Comparison of ENCODE assay signal across 8 cellular contexts in genomic region chr9:36487482-36488321, GRCh38.
DNase-seq lines count a peak whose midpoint lies in the region; ATAC-seq and TF ChIP-seq lines count a peak whose summit lies in the region.

No MANE protein-coding gene starts in this region.

- peak overlapping the region; percentile 86 for H3K9ac ChIP-seq in neuronal stem cell (ENCODE audit: low read depth, low read length, poor library complexity)
- peak overlapping the region; percentile 31 to 83 (median 72) for H3K9ac ChIP-seq in subcutaneous abdominal adipose tissue (ENCODE audit: low read length in 5 of 5)

- H3K4me3 ChIP-seq in HAP-1, result peak overlapping the region; percentile 22
- peak overlapping the region; percentile 61 for H3K4me3 ChIP-seq in MG63
- peak overlapping the region; percentile 83 to 94 for H3K4me3 ChIP-seq in neuronal stem cell (ENCODE audit: low read length in 2 of 2)
- H3K4me3 ChIP-seq in subcutaneous abdominal adipose tissue (ENCODE audit: low read depth in 1 of 5, low read length in 5 of 5), result peak overlapping the region; percentile 57 to 94 (median 88)

- H3K9me3 ChIP-seq in HAP-1, result no peaks in the 10 kb centered on the region
- no peaks in the 10 kb centered on the region for H3K9me3 ChIP-seq in MG63
- H3K9me3 ChIP-seq in neuronal stem cell (replicated peaks in 1 of 2; ENCODE audit: control insufficient read depth in 2 of 2, insufficient read depth in 1 of 2, low read depth in 1 of 2, low read length in 2 of 2), result no peaks in the 10 kb centered on the region
- no peaks in the 10 kb centered on the region for H3K9me3 ChIP-seq in subcutaneous abdominal adipose tissue (ENCODE audit: control insufficient read depth in 5 of 5, low read length in 5 of 5)

- H3K4me1 ChIP-seq in HAP-1 (peaks cover 36% of the 10 kb centered on the region), foreskin keratinocyte (no peaks in the 10 kb centered on the region), neuronal stem cell (ENCODE audit: control insufficient read depth in 2 of 2, insufficient read depth in 1 of 2, low read depth in 1 of 2, low read length in 2 of 2) (peaks cover 8 to 13% of the 10 kb centered on the region in 2 donors), subcutaneous abdominal adipose tissue (ENCODE audit: control insufficient read depth in 5 of 5, insufficient read depth in 5 of 5, low read length in 5 of 5) (peaks cover 0 to 32% (median 28%) of the 10 kb centered on the region in 5 donors)

- H3K27me3 ChIP-seq in HAP-1 (ENCODE audit: low read depth), result no peaks in the 10 kb centered on the region
- no peaks in the 10 kb centered on the region for H3K27me3 ChIP-seq in MG63
- H3K27me3 ChIP-seq in foreskin keratinocyte, result no peaks in the 10 kb centered on the region
- no peaks in the 10 kb centered on the region for H3K27me3 ChIP-seq in neuronal stem cell (ENCODE audit: control insufficient read depth in 3 of 3, insufficient read depth in 3 of 3, low read depth in 1 of 3, low read length in 3 of 3)
- no peaks in the 10 kb centered on the region for H3K27me3 ChIP-seq in subcutaneous abdominal adipose tissue (ENCODE audit: control insufficient read depth in 5 of 5, insufficient read depth in 4 of 5, low read length in 5 of 5)

- H3K4me2 ChIP-seq in neuronal stem cell (ENCODE audit: insufficient read depth, low read length, poor library complexity, severe bottlenecking), result peak overlapping the region; percentile 54

- H4K8ac ChIP-seq in neuronal stem cell (ENCODE audit: low read depth, low read length), result no peak overlapping the region

- H2BK5ac ChIP-seq in neuronal stem cell (ENCODE audit: low read length), result peak overlapping the region; percentile 93

- H2BK15ac ChIP-seq in neuronal stem cell (ENCODE audit: low read length), result peak overlapping the region; percentile 87

- H3K27ac ChIP-seq in foreskin keratinocyte (peak overlapping the region; percentile 41), neuronal stem cell (replicated peaks; ENCODE audit: low read length) (peak overlapping the region; percentile 88), subcutaneous abdominal adipose tissue (ENCODE audit: low read depth, low read length) (peak overlapping the region; percentile 52)

- H3K79me1 ChIP-seq in neuronal stem cell (ENCODE audit: low read depth, low read length), result peaks cover 3% of the 10 kb centered on the region

- H2BK12ac ChIP-seq in neuronal stem cell (ENCODE audit: low read length), result no peak overlapping the region

- H2BK120ac ChIP-seq in neuronal stem cell (ENCODE audit: low read depth, low read length), result no peak overlapping the region

- no CpG with 5 or more reads among the region's 93 CpGs for WGBS in neuronal stem cell (ENCODE audit: extremely low coverage in 2 of 2, insufficient read length in 2 of 2, insufficient replicate concordance in 1 of 2), 2 donors

- H3K36me3 ChIP-seq in HAP-1 (replicated peaks), result no peaks in the 10 kb centered on the region
- H3K36me3 ChIP-seq in MG63, result no peaks in the 10 kb centered on the region
- peaks cover 2 to 3% of the 10 kb centered on the region in 2 donors for H3K36me3 ChIP-seq in neuronal stem cell (replicated peaks in 1 of 2; ENCODE audit: control insufficient read depth in 2 of 2, insufficient read depth in 2 of 2, low read length in 2 of 2)
- peaks cover 0 to 2% (median 0%) of the 10 kb centered on the region in 5 donors for H3K36me3 ChIP-seq in subcutaneous abdominal adipose tissue (ENCODE audit: control insufficient read depth in 5 of 5, insufficient read depth in 5 of 5, low read length in 5 of 5)

- H4K91ac ChIP-seq in neuronal stem cell (ENCODE audit: low read depth, low read length, poor library complexity), result no peak overlapping the region

- peak overlapping the region; percentile 77 for H3K23ac ChIP-seq in neuronal stem cell (ENCODE audit: low read depth, low read length, poor library complexity)

- in situ Hi-C loops in HAP-1 (cut with MboI; ENCODE audit: low sequenced_read_pairs), result no loop called here

- no peak overlapping the region for H3K4ac ChIP-seq in neuronal stem cell (ENCODE audit: low read length)

- no peak overlapping the region for H3K14ac ChIP-seq in neuronal stem cell (ENCODE audit: low read length)

- DNase-seq in GDM1 (lab: John Stamatoyannopoulos, UW) (peak; percentile 94), HAP-1 (ENCODE audit: low spot score in 2 of 2) (peak; percentile 89 to 92), MG63 (peak; percentile 100), SIG-M5 (lab: John Stamatoyannopoulos, UW) (peak; percentile 65), foreskin keratinocyte (peak; percentile 54 to 63), neuronal stem cell (ENCODE audit: low spot score) (peak; percentile 88)
- peak; percentile 83 for DNase-seq in activated gamma-delta T cell treated with anti-CD3 and anti-CD28 coated beads, Interleukin-2, amount 50 U/mL, for 16 hours (ENCODE audit: low read depth)

- peak overlapping the region; percentile 95 for H3K18ac ChIP-seq in neuronal stem cell (ENCODE audit: low read length)

- peak; percentile 19 for TF ChIP-seq CTCF in foreskin keratinocyte (conservative IDR thresholded peaks at IDR 0.05)

- H2AK5ac ChIP-seq in neuronal stem cell (ENCODE audit: low read depth, low read length), result no peak overlapping the region

- H2AFZ ChIP-seq in neuronal stem cell (ENCODE audit: low read length), result peak overlapping the region; percentile 98

- peak; percentile 87 for ATAC-seq in foreskin keratinocyte

Comparison
In these comparisons a context has a peak if more than half of its experiments do, and no peak if none do; other contexts are left out.
1. Peak in every context shown above with its lines: DNase-seq, ATAC-seq, H3K4me3 ChIP-seq and H3K27ac ChIP-seq.
2. H3K4me3 ChIP-seq: peak in every context shown above with its lines; median percentile 88 in neuronal stem cell; 88 in subcutaneous abdominal adipose tissue; 61 in MG63; 22 in HAP-1.